ENCODE assay signal across 24 cellular contexts in the genomic region with DNA sequence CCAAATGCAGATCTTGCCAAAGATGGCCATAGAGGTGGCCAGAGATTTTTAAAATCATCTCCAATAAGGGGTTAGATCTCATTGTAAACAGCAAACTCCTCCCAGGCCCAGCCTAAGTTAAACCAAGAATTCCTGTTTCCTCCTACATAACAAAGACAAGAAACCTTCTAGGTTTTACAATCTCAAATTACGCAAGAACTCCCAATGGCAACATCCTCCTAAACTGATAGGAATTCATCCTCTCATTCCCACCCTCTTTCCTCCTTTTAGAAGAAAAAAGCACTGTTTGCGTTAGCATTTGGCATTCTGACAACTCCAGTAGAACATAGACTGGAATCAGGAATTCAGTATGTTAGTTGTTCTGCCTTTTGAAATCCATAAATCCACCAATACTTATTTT. TPM values are rescaled to one million over a fixed set of nuclear protein-coding genes. Genes with fewer than 3 reads are reported as not detected.
DNase-seq lines count a peak whose midpoint lies in the region; ATAC-seq and TF ChIP-seq lines count a peak whose summit lies in the region.
"Had no signal": no experiment of that assay in that cellular context is flagged by ENCODE, and none has a peak within 500 bp of the region (broad histone marks: within the 10 kb centered on the region; RNA-seq: fewer than 3 reads in every experiment).

No MANE protein-coding gene starts in this region.

- no peaks in the 10 kb centered on the region for H3K9me3 ChIP-seq in HUES6 (ENCODE audit: control insufficient read depth, insufficient read depth, low read depth, low read length)
- H3K9me3 ChIP-seq: psoas muscle had no signal

- H3K36me3 ChIP-seq in HUES6 (ENCODE audit: control insufficient read depth, insufficient read depth, low read length) = peaks cover 82% of the 10 kb centered on the region

- POLR2A ChIA-PET in AG04449 (lab: Yijun Ruan, JAX) = no interaction called here

- H3K4me3 ChIP-seq in AG04449 (ENCODE audit: low read depth, low read length) (no peak overlapping the region), HUES6 (ENCODE audit: low read depth, low read length) (peak overlapping the region; percentile 26), epithelial cell of esophagus (ENCODE audit: low read length) (no peak overlapping the region)
- H3K4me3 ChIP-seq: cardiac muscle cell, psoas muscle had no signal

- peaks cover 48% of the 10 kb centered on the region for H3K4me1 ChIP-seq in HUES6 (ENCODE audit: control insufficient read depth, insufficient read depth, low read length)

- peak overlapping the region; percentile 88 for H3K27ac ChIP-seq in HUES6 (ENCODE audit: low read depth, low read length)
- H3K27ac ChIP-seq: cardiac muscle cell, psoas muscle had no signal

- intact Hi-C loops in left colon (cut with DNase I, micrococcal nuclease) = no loop called here

- DNase-seq in AG04449 (ENCODE audit: low read depth, low spot score) (peak; percentile 7), epithelial cell of esophagus (ENCODE audit: low read depth) (peak; percentile 60), left colon (no peak), NCI-H1417 (lab: John Stamatoyannopoulos, UW) (no peak), UCSD-AML1 (lab: John Stamatoyannopoulos, UW; ENCODE audit: unreplicated experiment) (no peak)
- DNase-seq: activated CD4-positive, CD25-positive, alpha-beta regulatory T cell; activated CD8-positive, alpha-beta memory T cell treated with anti-CD3 and anti-CD28 coated beads for 24 hours; activated naive CD8-positive, alpha-beta T cell treated with anti-CD3 and anti-CD28 coated beads for 36 hours; naive thymus-derived CD8-positive, alpha-beta T cell; NCI-H2029 treated with DMSO at 0.1 percent for 48 hours; NCI-H524 treated with DMSO at 0.1 percent for 48 hours; psoas muscle; SHP77 treated with DMSO at 0.1 percent for 48 hours; stimulated activated CD4-positive, alpha-beta T cell treated with anti-CD3 and anti-CD28 coated beads, Interleukin-12 subunit alpha, Interleukin-12 subunit beta, amount 100 ng/mL, for 4 hours; stimulated activated naive CD8-positive, alpha-beta T cell treated with anti-CD3 and anti-CD28 coated beads, Interleukin-15, Interleukin-2, amounts not matched to agents 100 U/mL and 50 U/mL, for 24 hours had no signal

- CTCF ChIA-PET in AG04449 (lab: Yijun Ruan, JAX) = no interaction called here

- peak overlapping the region; percentile 41 for H3K9ac ChIP-seq in HUES6 (ENCODE audit: low read length)

- ATAC-seq in left colon (peak; percentile 37), HG02973 (IDR thresholded peaks at IDR 0.05; ENCODE audit: unreplicated experiment) (no peak), HG03571 (IDR thresholded peaks at IDR 0.05; ENCODE audit: unreplicated experiment) (no peak)
- ATAC-seq: HepG2; naive thymus-derived CD8-positive, alpha-beta T cell; psoas muscle; stimulated activated naive CD8-positive, alpha-beta T cell treated with anti-CD3 and anti-CD28 coated beads, Interleukin-15, Interleukin-2, amounts not matched to agents 100 U/mL and 50 U/mL, for 24 hours had no signal

- H3K27me3 ChIP-seq in HUES6 (ENCODE audit: control insufficient read depth, insufficient read depth, low read length) = no peaks in the 10 kb centered on the region
- H3K27me3 ChIP-seq: cardiac muscle cell had no signal

- no peak for TF ChIP-seq CTCF in AG04449 (IDR thresholded peaks at IDR 0.05; ENCODE audit: insufficient read depth, low read length, missing control alignments)
- no peak for TF ChIP-seq CTCF in epithelial cell of esophagus (IDR thresholded peaks at IDR 0.05; ENCODE audit: insufficient read depth, low read depth, low read length, missing control alignments)

RNA-seq across cellular contexts. Expression of a gene that starts 14.6 kb away (rescaled TPM):
- total RNA-seq in left colon = 10 to 100 TPM; 35.3 to 64.8 TPM

RNA-seq across cellular contexts. Expression of a gene that starts 14.9 kb away (rescaled TPM):
- total RNA-seq in left colon = 10 to 100 TPM; 26.6 to 40.8 TPM

RNA-seq across cellular contexts. Expression of a gene that starts 32.7 kb away (rescaled TPM):
- total RNA-seq in left colon = under 1 TPM; 0.12 to 0.25 TPM
- total RNA-seq: A172; activated naive CD8-positive, alpha-beta T cell treated with anti-CD3 and anti-CD28 coated beads for 36 hours; activated T-helper 1 cell treated with anti-CD3 and anti-CD28 coated beads, Interleukin-12 subunit alpha, Interleukin-12 subunit beta, Interleukin-2, Interleukin-4 antibody, amounts not matched to agents 30 ng/mL and 10 ng/mL and 1 ng/mL, durations not matched to agents 14 hours and 24 hours and 36 hours; cardiac muscle cell; frontal cortex; HepG2; lower leg skin; naive thymus-derived CD8-positive, alpha-beta T cell; psoas muscle had no signal

Comparison
In these comparisons a context has a peak if more than half of its experiments do, and no peak if none do; other contexts are left out.
1. DNase-seq: peak in AG04449 (single experiment) and epithelial cell of esophagus (single experiment); none in left colon (0 of 2), NCI-H1417 (0 of 3) and UCSD-AML1 (single experiment).